ENCODE assay signal across 1 cellular context in genomic region chr6:142551145-142551811, GRCh38.
TF ChIP-seq lines count a peak whose summit lies in the region.

No MANE protein-coding gene starts in this region.

TF ChIP-seq in GM12878, 131 proteins besides CTCF, POLR2A, EP300 and RAD21 (continued from another document):
- TF ChIP-seq ZBTB11 (CRISPR knock-in tag; IDR thresholded peaks at IDR 0.05): no peak
- TF ChIP-seq MYB (IDR thresholded peaks at IDR 0.05; ENCODE audit: borderline replicate concordance, low read depth, low read length): no peak
- no peak for TF ChIP-seq HDAC2 (IDR thresholded peaks at IDR 0.05)
- TF ChIP-seq PML (IDR thresholded peaks at IDR 0.05; ENCODE audit: low read length): no peak
TF ChIP-seq in GM12878: peak in this region for 0.
